20 cellular contexts compared by ENCODE assay signal in the genomic region with DNA sequence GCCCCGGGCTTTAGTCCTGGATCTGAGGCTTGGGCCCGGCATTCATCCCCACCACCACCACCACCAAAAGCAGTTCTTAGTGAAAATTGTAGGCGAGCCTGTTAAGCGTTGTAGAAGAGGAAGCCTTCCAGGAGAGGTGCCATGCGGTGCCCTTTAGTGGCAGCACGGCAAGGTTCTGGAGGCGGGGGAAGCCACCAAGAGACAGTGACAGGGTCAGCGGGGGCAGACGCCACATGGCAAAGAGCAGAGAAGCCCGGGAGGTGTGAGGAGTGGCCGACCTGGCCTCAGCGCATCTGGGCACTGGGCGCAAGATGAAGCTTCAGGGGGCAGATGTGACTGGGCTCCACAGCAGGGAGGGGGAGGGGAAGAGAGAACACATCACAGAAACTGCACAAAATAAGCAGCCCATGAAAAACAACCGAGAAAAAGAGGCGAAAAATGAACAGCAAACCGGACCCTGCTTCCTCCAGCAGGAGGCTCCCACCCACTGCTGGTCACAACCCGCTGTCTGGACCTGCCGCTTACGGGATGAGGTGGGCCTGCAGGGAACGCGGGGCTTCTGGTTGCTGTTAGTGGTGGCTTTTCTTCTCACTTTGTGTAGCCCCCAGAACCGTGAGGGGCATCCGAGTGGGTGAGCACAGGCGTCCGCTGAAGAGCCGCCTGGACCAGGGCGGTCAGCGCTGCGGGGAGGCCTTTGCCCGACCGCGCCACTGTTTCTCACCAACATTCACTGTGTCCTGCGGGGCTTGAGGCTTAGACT. TPM values are rescaled to one million over a fixed set of nuclear protein-coding genes. Genes with fewer than 3 reads are reported as not detected.
A peak's percentile ranks its signal among the peaks of the same experiment; 100 is the strongest.
DNase-seq lines count a peak whose midpoint lies in the region; TF ChIP-seq lines count a peak whose summit lies in the region.
"Had no signal": no experiment of that assay in that cellular context is flagged by ENCODE, and none has a peak within 500 bp of the region (broad histone marks: within the 10 kb centered on the region; RNA-seq: fewer than 3 reads in every experiment).

No MANE protein-coding gene starts in this region.

- no peak for TF ChIP-seq POLR2A in sigmoid colon (IDR thresholded peaks at IDR 0.05)

- CTCF ChIA-PET in RWPE1 (lab: Yijun Ruan, JAX): interaction anchor here (0.6 kb wide), 1 partner anchor 90 kb away, joined by 7 read pairs; no protein-coding TSS in a partner anchor

- H3K4me1 ChIP-seq in left ventricle myocardium inferior (peaks cover 55% of the 10 kb centered on the region), sigmoid colon (peaks cover 0 to 15% (median 13%) of the 10 kb centered on the region in 4 donors)

- H3K27ac ChIP-seq in RWPE1: 0 out of 2 replicates have a peak overlapping the region, but pooled peaks have one; percentile 29
- peak overlapping the region; percentile 95 for H3K27ac ChIP-seq in left ventricle myocardium inferior (replicated peaks)
- H3K27ac ChIP-seq in sigmoid colon: no peak overlapping the region
- H3K27ac ChIP-seq: C4-2B had no signal

- H3K9me3 ChIP-seq in left ventricle myocardium inferior (replicated peaks): no peaks in the 10 kb centered on the region
- no peaks in the 10 kb centered on the region for H3K9me3 ChIP-seq in sigmoid colon

- DNase-seq in GM06990 (ENCODE audit: extremely low read depth, insufficient read length): no peak
- no peak for DNase-seq in RWPE1 (ENCODE audit: low spot score)
- DNase-seq in left ventricle myocardium inferior: no peak
- peak; percentile 52 for DNase-seq in sigmoid colon
- DNase-seq in DMS114 treated with DMSO at 0.1 percent for 48 hours (lab: John Stamatoyannopoulos, UW; ENCODE audit: unreplicated experiment): no peak
- DNase-seq in dedifferentiated amniotic fluid mesenchymal stem cell (ENCODE audit: extremely low spot score): no peak
- DNase-seq in retina: no peak
- no peak for DNase-seq in SIG-M5 treated with dmso at 0.1 percent for 504 hours (lab: John Stamatoyannopoulos, UW; ENCODE audit: unreplicated experiment)
- DNase-seq: activated CD8-positive, alpha-beta memory T cell treated with anti-CD3 and anti-CD28 coated beads, Interleukin-2, amount 10 ng/mL, durations not matched to agents 7 days and 5 days; activated naive CD4-positive, alpha-beta T cell; mammary epithelial cell; NCI-H1436; NCI-H446; small intestine; stimulated activated naive CD8-positive, alpha-beta T cell treated with anti-CD3 and anti-CD28 coated beads, Interleukin-15, amount 100 ng/mL, for 72 hours; SW 1271 had no signal

- H3K27me3 ChIP-seq in GM06990 (replicated peaks; ENCODE audit: control insufficient read depth, insufficient read depth, low read length) (no peaks in the 10 kb centered on the region; the same call in 1 of the 2 replicates), left ventricle myocardium inferior (ENCODE audit: low read depth) (peaks cover 7% of the 10 kb centered on the region), sigmoid colon (peaks cover 0 to 14% (median 0%) of the 10 kb centered on the region in 3 donors)

- intact Hi-C loops in left ventricle myocardium inferior (cut with micrococcal nuclease) (no loop called here), sigmoid colon (cut with DNase I) (no loop called here)

- H3K36me3 ChIP-seq in GM06990 (ENCODE audit: control insufficient read depth, insufficient read depth, low read length): no peaks in the 10 kb centered on the region
- peaks cover 4% of the 10 kb centered on the region for H3K36me3 ChIP-seq in left ventricle myocardium inferior
- no peaks in the 10 kb centered on the region for H3K36me3 ChIP-seq in sigmoid colon

- TF ChIP-seq EP300 in sigmoid colon (IDR thresholded peaks at IDR 0.05): no peak

- peak; percentile 10 for TF ChIP-seq CTCF in GM06990 (IDR thresholded peaks at IDR 0.05; ENCODE audit: insufficient read depth, low read length, poor library complexity, severe bottlenecking)
- no peak for TF ChIP-seq CTCF in RWPE1 (conservative IDR thresholded peaks at IDR 0.05; ENCODE audit: low read depth)
- no peak for TF ChIP-seq CTCF in left ventricle myocardium inferior (IDR thresholded peaks at IDR 0.05; ENCODE audit: borderline replicate concordance)
- no peak for TF ChIP-seq CTCF in sigmoid colon (IDR thresholded peaks at IDR 0.05)

- H3K4me3 ChIP-seq in GM06990 (replicated peaks; ENCODE audit: low read depth, low read length): no peak overlapping the region
- peak overlapping the region; percentile 41 for H3K4me3 ChIP-seq in left ventricle myocardium inferior
- H3K4me3 ChIP-seq in sigmoid colon: no peak overlapping the region
- H3K4me3 ChIP-seq: GM12878 had no signal

- POLR2A ChIA-PET in RWPE1 (lab: Yijun Ruan, JAX; ENCODE audit: low non-redundant PET): no interaction called here

- WGBS in sigmoid colon, 2 donors: 85 to 86% methylated on average over 33 of the region's 33 CpGs

RNA-seq across cellular contexts. Expression of a gene that starts 4.3 kb away (rescaled TPM):
- total RNA-seq in left ventricle myocardium inferior: 93.4 TPM
- total RNA-seq in sigmoid colon: under 1 TPM in 1 of 4 donors, not detected in 3; 0.66 TPM
- polyA plus RNA-seq in sigmoid colon: not detected
- total RNA-seq: activated CD8-positive, alpha-beta memory T cell treated with anti-CD3 and anti-CD28 coated beads, Interleukin-2, amount 10 ng/mL, durations not matched to agents 7 days and 5 days; Daoy; fibroblast of lung; mammary epithelial cell had no signal
- polyA plus RNA-seq: fibroblast of lung, mammary epithelial cell had no signal

RNA-seq across cellular contexts. Expression of a gene that starts 22.4 kb away (rescaled TPM):
- 7.9 TPM for total RNA-seq in left ventricle myocardium inferior
- total RNA-seq in sigmoid colon: 1 to 10 TPM; 5.7 to 8.3 (median 7.1) TPM
- polyA plus RNA-seq in sigmoid colon: 1 to 10 TPM; 1.2 to 3.3 (median 1.2) TPM

RNA-seq across cellular contexts. Expression of a gene that starts 22.5 kb away (rescaled TPM):
- total RNA-seq in left ventricle myocardium inferior: 757 TPM
- total RNA-seq in sigmoid colon: 10 to 100 TPM; 72.7 to 87.0 (median 80.2) TPM
- 100 to 1,000 TPM; 184 to 290 (median 187) TPM for polyA plus RNA-seq in sigmoid colon

Comparison
In these comparisons a context has a peak if more than half of its experiments do, and no peak if none do; other contexts are left out.
1. H3K27ac ChIP-seq: peak in RWPE1 (single experiment) and left ventricle myocardium inferior (single experiment); none in sigmoid colon (0 of 4).
2. RNA of a gene that starts 4.3 kb away (total RNA-seq): 93.4 TPM in left ventricle myocardium inferior (single experiment); 0.66 TPM in sigmoid colon; every median in the first group is over 10 times any median in the second.